20 cellular contexts compared by ENCODE assay signal in the genomic region with DNA sequence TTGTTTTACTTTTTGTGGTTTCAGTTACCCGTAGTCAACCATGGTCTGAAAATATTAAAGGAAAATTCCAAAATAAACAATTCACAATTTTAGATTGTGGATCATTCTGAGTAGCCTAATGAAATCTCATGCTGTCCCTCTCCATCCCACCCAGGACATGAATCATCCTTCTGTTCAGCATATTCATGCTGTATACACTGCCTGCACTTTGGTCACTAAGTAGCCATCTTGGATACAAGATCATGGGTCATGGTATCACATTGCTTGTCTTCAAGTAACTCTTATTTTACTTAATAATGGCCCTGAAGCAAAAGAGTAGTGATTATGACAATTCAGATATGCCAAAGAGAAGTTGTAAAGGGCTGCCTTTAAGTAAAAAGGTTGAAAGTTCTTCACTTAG.
"Had no signal": no experiment of that assay in that cellular context is flagged by ENCODE, and none has a peak within 500 bp of the region (broad histone marks: within the 10 kb centered on the region; RNA-seq: fewer than 3 reads in every experiment).

No MANE protein-coding gene starts in this region.

- H3K36me3 ChIP-seq: colonic mucosa, esophagus muscularis mucosa, gastroesophageal sphincter, left ventricle myocardium inferior, prostate gland, tibial artery had no signal

- H3K9me3 ChIP-seq: colonic mucosa, esophagus muscularis mucosa, gastroesophageal sphincter, left ventricle myocardium inferior, prostate gland, tibial artery had no signal

- H3K4me3 ChIP-seq: colonic mucosa, dorsolateral prefrontal cortex, esophagus muscularis mucosa, gastroesophageal sphincter, left ventricle myocardium inferior, prostate gland, tibial artery had no signal

- H3K9me3 Mint-ChIP-seq: activated naive CD8-positive, alpha-beta T cell treated with anti-CD3 and anti-CD28 coated beads for 36 hours; activated T-cell treated with anti-CD3 and anti-CD28 coated beads, Interleukin-2, amount 50 U/mL, for 4 hours; activated T-helper 2 cell treated with anti-CD3 and anti-CD28 coated beads, Interferon-gamma antibody, Interleukin-2, Interleukin-4, amounts not matched to agents 10 μg/mL and 5 μg/mL and 100 μg/mL, durations not matched to agents 14 hours and 24 hours and 36 hours; stimulated activated naive CD8-positive, alpha-beta T cell treated with anti-CD3 and anti-CD28 coated beads, Interleukin-15, amount 100 ng/mL, for 72 hours had no signal

- H3K4me1 ChIP-seq: colonic mucosa, esophagus muscularis mucosa, gastroesophageal sphincter, left ventricle myocardium inferior, prostate gland, tibial artery had no signal

- H3K36me3 Mint-ChIP-seq: WTC11 had no signal

- ATAC-seq: activated T-cell treated with anti-CD3 and anti-CD28 coated beads, Interleukin-2, amount 50 U/mL, for 4 hours; gastroesophageal sphincter; natural killer cell; stimulated activated naive CD8-positive, alpha-beta T cell treated with anti-CD3 and anti-CD28 coated beads, Interleukin-15, amount 100 ng/mL, for 72 hours had no signal

- H3K27ac Mint-ChIP-seq: activated naive CD8-positive, alpha-beta T cell treated with anti-CD3 and anti-CD28 coated beads for 36 hours; activated T-helper 2 cell treated with anti-CD3 and anti-CD28 coated beads, Interferon-gamma antibody, Interleukin-2, Interleukin-4, amounts not matched to agents 10 μg/mL and 5 μg/mL and 100 μg/mL, durations not matched to agents 14 hours and 24 hours and 36 hours; natural killer cell; WTC11 had no signal

- H3K27ac ChIP-seq: colonic mucosa, dorsolateral prefrontal cortex, esophagus muscularis mucosa, gastroesophageal sphincter, left ventricle myocardium inferior, prostate gland, tibial artery had no signal

- H3K4me3 Mint-ChIP-seq: activated naive CD8-positive, alpha-beta T cell treated with anti-CD3 and anti-CD28 coated beads for 36 hours; activated T-cell treated with anti-CD3 and anti-CD28 coated beads, Interleukin-2, amount 50 U/mL, for 4 hours; natural killer cell; stimulated activated naive CD8-positive, alpha-beta T cell treated with anti-CD3 and anti-CD28 coated beads, Interleukin-15, amount 100 ng/mL, for 72 hours; WTC11 had no signal

- H3K4me1 Mint-ChIP-seq: activated naive CD8-positive, alpha-beta T cell treated with anti-CD3 and anti-CD28 coated beads for 36 hours; natural killer cell; stimulated activated naive CD8-positive, alpha-beta T cell treated with anti-CD3 and anti-CD28 coated beads, Interleukin-15, amount 100 ng/mL, for 72 hours; WTC11 had no signal

- DNase-seq: activated CD4-positive, alpha-beta T cell treated with anti-CD3 and anti-CD28 coated beads, Interleukin-2, amount 50 U/mL, for 4 hours; activated CD8-positive, alpha-beta memory T cell treated with anti-CD3 and anti-CD28 coated beads for 24 hours; activated CD8-positive, alpha-beta memory T cell treated with anti-CD3 and anti-CD28 coated beads, Interleukin-2, amount 50 U/mL, for 4 hours; activated naive CD4-positive, alpha-beta T cell; activated naive CD8-positive, alpha-beta T cell treated with anti-CD3 and anti-CD28 coated beads for 36 hours; activated T-cell treated with anti-CD3 and anti-CD28 coated beads, Interleukin-2, amount 50 U/mL, for 4 hours; amniotic stem cell; colonic mucosa; dorsolateral prefrontal cortex; head of caudate nucleus; hypothalamus; left ventricle myocardium inferior; natural killer cell; stimulated activated naive CD8-positive, alpha-beta T cell treated with anti-CD3 and anti-CD28 coated beads, Interleukin-15, amount 100 ng/mL, for 72 hours had no signal

- H3K27me3 Mint-ChIP-seq: stimulated activated naive CD8-positive, alpha-beta T cell treated with anti-CD3 and anti-CD28 coated beads, Interleukin-15, amount 100 ng/mL, for 72 hours had no signal

- H3K27me3 ChIP-seq: colonic mucosa, dorsolateral prefrontal cortex, esophagus muscularis mucosa, gastroesophageal sphincter, tibial artery had no signal
